In genomic region chr12:97835541-97835940, GRCh38 we compare ENCODE assay signal across 8 cellular contexts.
"Had no signal": no experiment of that assay in that cellular context is flagged by ENCODE, and none has a peak within 500 bp of the region (broad histone marks: within the 10 kb centered on the region; RNA-seq: fewer than 3 reads in every experiment).

No MANE protein-coding gene starts in this region.

- H3K4me3 ChIP-seq: K562 had no signal

- H3K27ac Mint-ChIP-seq: IgD-negative memory B cell had no signal

- H3K4me3 Mint-ChIP-seq: IgD-negative memory B cell had no signal

- H3K9ac ChIP-seq: KMS-11 had no signal

- H3K4me2 ChIP-seq: KMS-11 had no signal

- H3K27me3 Mint-ChIP-seq: IgD-negative memory B cell had no signal

- FAIRE-seq: HepG2, K562 had no signal

- H3K27ac ChIP-seq: HL-60, KMS-11 had no signal

- DNase-seq: IMR-90, KBM-7, KG1 had no signal

- ATAC-seq: HepG2, K562 had no signal

- H3K4me1 Mint-ChIP-seq: IgD-negative memory B cell had no signal
